9 cellular contexts compared by ENCODE assay signal in genomic region chr9:32968101-32969011, GRCh38. TPM values are rescaled to one million over a fixed set of nuclear protein-coding genes. Genes with fewer than 3 reads are reported as not detected.
DNase-seq lines count a peak whose midpoint lies in the region; ATAC-seq and TF ChIP-seq lines count a peak whose summit lies in the region.
"Had no signal": no experiment of that assay in that cellular context is flagged by ENCODE, and none has a peak within 500 bp of the region (broad histone marks: within the 10 kb centered on the region; RNA-seq: fewer than 3 reads in every experiment).

No MANE protein-coding gene starts in this region.

- H3K9ac ChIP-seq in SK-N-MC (ENCODE audit: insufficient read length), result no peak overlapping the region

- ATAC-seq in CD4-positive, alpha-beta T cell (ENCODE audit: poor library complexity), result no peak
- ATAC-seq in heart right ventricle (no peak), HG02610 (IDR thresholded peaks at IDR 0.05; ENCODE audit: unreplicated experiment) (no peak)

- no peaks in the 10 kb centered on the region for H3K27me3 Mint-ChIP-seq in CD4-positive, alpha-beta T cell

- DNase-seq in CD4-positive, alpha-beta T cell, result peak; percentile 26 to 64 (median 42)
- DNase-seq in HEK293T (ENCODE audit: extremely low spot score), result peak; percentile 46
- peak; percentile 55 for DNase-seq in SK-N-MC (ENCODE audit: low read depth, low spot score)
- DNase-seq in activated naive CD4-positive, alpha-beta T cell treated with anti-CD3 and anti-CD28 coated beads, Interleukin-2, amount 50 U/mL, for 16 hours, result peak; percentile 48
- DNase-seq in heart right ventricle, result peak; percentile 35 to 46
- DNase-seq in retina, result peak; percentile 72
- DNase-seq in H4 (ENCODE audit: low spot score), result no peak

- intact Hi-C loops in CD4-positive, alpha-beta T cell (cut with DNase I, micrococcal nuclease), result loop anchor here (1.0 to 2.0 kb wide), 3 partner anchors 387 to 590 kb away; no protein-coding TSS in a partner anchor
- intact Hi-C loops in heart right ventricle (cut with DNase I), result loop anchor here (2.0 to 10.0 kb wide), 8 partner anchors 204 to 591 kb away; partner anchors contain the start of gene ACO1 (in 2 of the 10)

- H3K27ac ChIP-seq in CD4-positive, alpha-beta T cell (ENCODE audit: low read depth, low read length), result no peak overlapping the region
- H3K27ac ChIP-seq in SK-N-MC (no peak overlapping the region), heart right ventricle (no peak overlapping the region)
- H3K27ac ChIP-seq: SJSA1 had no signal

- no peaks in the 10 kb centered on the region for H3K4me1 ChIP-seq in heart right ventricle
- H3K4me1 ChIP-seq: SJSA1 had no signal

- H3K36me3 Mint-ChIP-seq in CD4-positive, alpha-beta T cell (ENCODE audit: low read depth), result peaks cover 36% of the 10 kb centered on the region

- H3K4me3 ChIP-seq in SK-N-MC (no peak overlapping the region), heart right ventricle (no peak overlapping the region)
- H3K4me3 ChIP-seq: SJSA1 had no signal

- no peaks in the 10 kb centered on the region for H3K9me3 ChIP-seq in CD4-positive, alpha-beta T cell (ENCODE audit: control insufficient read depth, low read length)
- H3K9me3 ChIP-seq in SK-N-MC (ENCODE audit: low read depth, low read length) (no peaks in the 10 kb centered on the region), heart right ventricle (no peaks in the 10 kb centered on the region)
- H3K9me3 ChIP-seq: SJSA1 had no signal

- no peaks in the 10 kb centered on the region for H3K27me3 ChIP-seq in CD4-positive, alpha-beta T cell (ENCODE audit: control insufficient read depth, insufficient read depth, low read length)
- no peaks in the 10 kb centered on the region for H3K27me3 ChIP-seq in heart right ventricle
- H3K27me3 ChIP-seq: SJSA1 had no signal

- H3K27ac Mint-ChIP-seq in CD4-positive, alpha-beta T cell, result no peak overlapping the region

- TF ChIP-seq CTCF in CD4-positive, alpha-beta T cell (IDR thresholded peaks at IDR 0.05), result peak; percentile 92
- peak; percentile 73 to 91 (median 85) for TF ChIP-seq CTCF in heart right ventricle (IDR thresholded peaks at IDR 0.05)

- H3K4me1 Mint-ChIP-seq in CD4-positive, alpha-beta T cell (ENCODE audit: low read depth), result peaks cover 4% of the 10 kb centered on the region

- H3K4me3 Mint-ChIP-seq in CD4-positive, alpha-beta T cell, result no peak overlapping the region

- H3K9me3 Mint-ChIP-seq in CD4-positive, alpha-beta T cell, result no peaks in the 10 kb centered on the region

- H3K36me3 ChIP-seq in SK-N-MC (ENCODE audit: insufficient read depth, low read length) (peaks cover 6% of the 10 kb centered on the region), heart right ventricle (peaks cover 0 to 20% (median 8%) of the 10 kb centered on the region in 9 donors)
- H3K36me3 ChIP-seq: SJSA1 had no signal

- CTCF ChIA-PET in CD4-positive, alpha-beta T cell (lab: Charles Lee), result interaction anchor here (0.7 to 2.8 kb wide), 7 partner anchors 15 to 589 kb away, joined by 3 to 20 read pairs (median 4); partner anchors contain the start of gene ACO1
- CTCF ChIA-PET in HEK293T (lab: Yijun Ruan, JAX), result interaction anchor here (1.2 to 2.0 kb wide), 4 partner anchors 10 to 590 kb away, joined by 5 to 7 read pairs (median 6); no protein-coding TSS in a partner anchor

- POLR2A ChIA-PET in CD4-positive, alpha-beta T cell (lab: Charles Lee), result interaction anchor here (0.7 to 1.2 kb wide), 2 partner anchors 396 to 589 kb away, joined by 3 read pairs; no protein-coding TSS in a partner anchor
- POLR2A ChIA-PET in HEK293T (lab: Yijun Ruan, JAX), result no interaction called here

- 55 to 61% methylated on average over 13 of the region's 13 CpGs for WGBS in heart right ventricle, 2 donors

TF ChIP-seq in HEK293T, 16 proteins besides CTCF, POLR2A, EP300 and RAD21:
- TF ChIP-seq HDGF (IDR thresholded peaks at IDR 0.05; ENCODE audit: borderline replicate concordance), result no peak
- TF ChIP-seq BHLHE40 (IDR thresholded peaks at IDR 0.05; ENCODE audit: borderline replicate concordance), result no peak
- TF ChIP-seq TARDBP (IDR thresholded peaks at IDR 0.05), result no peak
- no peak for TF ChIP-seq ZNF384 (IDR thresholded peaks at IDR 0.05)
- no peak for TF ChIP-seq FOXA1 (IDR thresholded peaks at IDR 0.05)
- no peak for TF ChIP-seq NFRKB (IDR thresholded peaks at IDR 0.05)
- TF ChIP-seq SUZ12 (IDR thresholded peaks at IDR 0.05), result no peak
- no peak for TF ChIP-seq FOXM1 (IDR thresholded peaks at IDR 0.05; ENCODE audit: borderline replicate concordance)
- no peak for TF ChIP-seq FOXK2 (IDR thresholded peaks at IDR 0.05)
- TF ChIP-seq CTBP1 (IDR thresholded peaks at IDR 0.05; ENCODE audit: borderline replicate concordance), result no peak
- TF ChIP-seq LEF1 (IDR thresholded peaks at IDR 0.05; ENCODE audit: borderline replicate concordance), result no peak
- TF ChIP-seq SP1 (IDR thresholded peaks at IDR 0.05), result no peak

RNA-seq across cellular contexts. Expression of gene APTX, which starts 33.1 kb away (rescaled TPM):
- 10 to 100 TPM; 22.0 to 22.5 TPM for total RNA-seq in CD4-positive, alpha-beta T cell
- 10 to 100 TPM; 13.6 to 26.5 (median 15.6) TPM for total RNA-seq in heart right ventricle
- 10 to 100 TPM; 21.4 to 24.7 TPM for polyA plus RNA-seq in heart right ventricle
- total RNA-seq in H4 (2014; rRNA removed; shearing (Covaris generic)), result 28.8 and 44.5 TPM in 2 replicates

RNA-seq across cellular contexts. Expression of gene DNAJA1, which starts 56.7 kb away (rescaled TPM):
- total RNA-seq in CD4-positive, alpha-beta T cell, result 100 to 1,000 TPM; 150 to 156 TPM
- 10 to 100 TPM; 46.7 to 90.4 (median 54.7) TPM for total RNA-seq in heart right ventricle
- 10 to 100 TPM; 27.3 to 80.6 TPM for polyA plus RNA-seq in heart right ventricle
- 158 and 253 TPM in 2 replicates for total RNA-seq in H4 (2014; rRNA removed; shearing (Covaris generic))
